Comparison of ENCODE assay signal across 12 cellular contexts in the genomic region with DNA sequence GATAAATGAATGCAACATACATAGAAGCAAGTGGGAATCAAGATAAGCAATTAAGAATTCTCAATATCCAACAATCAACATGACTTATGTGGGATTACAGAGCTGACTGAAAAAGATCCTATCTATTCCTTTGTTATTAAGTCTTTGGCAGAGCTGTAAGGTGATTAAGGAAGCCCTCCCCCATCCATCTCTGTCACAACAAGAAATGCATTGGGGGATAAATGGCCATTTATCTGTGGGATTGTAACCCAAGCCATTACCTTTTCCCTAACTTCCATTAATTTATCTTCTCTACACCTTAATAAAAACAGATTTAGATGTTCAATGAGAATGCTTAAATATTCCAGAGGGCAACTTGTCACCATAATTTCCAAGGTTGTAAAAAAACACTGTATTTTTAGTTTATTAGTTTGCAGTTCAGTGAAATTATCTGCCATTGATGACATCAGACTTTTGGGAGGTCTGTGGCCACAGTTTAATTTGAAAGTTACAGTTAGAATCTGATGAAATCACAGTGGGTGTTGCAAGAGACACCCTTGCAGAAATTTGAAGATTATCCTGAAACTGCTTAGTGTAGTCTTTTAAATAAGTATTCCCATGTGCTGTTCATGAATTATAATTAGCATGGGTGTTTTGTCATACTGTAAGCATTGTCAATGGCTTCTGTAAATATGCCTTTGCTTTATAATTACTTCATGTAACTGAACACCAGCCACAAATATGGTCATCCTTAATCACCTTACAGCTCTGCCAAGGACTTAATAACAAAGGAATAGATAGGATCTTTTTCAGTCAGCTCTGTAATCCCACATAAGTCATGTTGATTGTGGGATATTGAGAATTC. TPM values are rescaled to one million over a fixed set of nuclear protein-coding genes. Genes with fewer than 3 reads are reported as not detected.
DNase-seq lines count a peak whose midpoint lies in the region; ATAC-seq and TF ChIP-seq lines count a peak whose summit lies in the region.
"Had no signal": no experiment of that assay in that cellular context is flagged by ENCODE, and none has a peak within 500 bp of the region (broad histone marks: within the 10 kb centered on the region; RNA-seq: fewer than 3 reads in every experiment).

No MANE protein-coding gene starts in this region.

- H3K4me3 Mint-ChIP-seq in activated CD4-positive, alpha-beta memory T cell treated with anti-CD3 and anti-CD28 coated beads, Interleukin-2, amount 10 ng/mL, durations not matched to agents 7 days and 5 days, result no peak overlapping the region
- H3K4me3 Mint-ChIP-seq: naive thymus-derived CD4-positive, alpha-beta T cell had no signal

- peaks cover 29% of the 10 kb centered on the region for H3K4me1 Mint-ChIP-seq in activated CD4-positive, alpha-beta memory T cell treated with anti-CD3 and anti-CD28 coated beads, Interleukin-2, amount 10 ng/mL, durations not matched to agents 7 days and 5 days

- ATAC-seq in GM21526 (IDR thresholded peaks at IDR 0.05; ENCODE audit: low FRiP score, unreplicated experiment), result no peak
- ATAC-seq: GM12878; naive thymus-derived CD4-positive, alpha-beta T cell had no signal

- no peak overlapping the region for H3K4me3 ChIP-seq in WERI-Rb-1 (ENCODE audit: low read depth, low read length)
- H3K4me3 ChIP-seq: GM12878 had no signal

- intact Hi-C loops in cardiac septum (cut with DNase I), result no loop called here

- CTCF ChIA-PET in activated CD4-positive, alpha-beta memory T cell treated with anti-CD3 and anti-CD28 coated beads, Interleukin-2, amount 10 ng/mL, durations not matched to agents 7 days and 5 days (lab: Charles Lee), result interaction anchor here (0.7 kb wide), 1 partner anchor 121 kb away, joined by 3 read pairs; no protein-coding TSS in a partner anchor

- H3K9me3 Mint-ChIP-seq in activated CD4-positive, alpha-beta memory T cell treated with anti-CD3 and anti-CD28 coated beads, Interleukin-2, amount 10 ng/mL, durations not matched to agents 7 days and 5 days, result no peaks in the 10 kb centered on the region

- no peak overlapping the region for H3K27ac Mint-ChIP-seq in activated CD4-positive, alpha-beta memory T cell treated with anti-CD3 and anti-CD28 coated beads, Interleukin-2, amount 10 ng/mL, durations not matched to agents 7 days and 5 days
- H3K27ac Mint-ChIP-seq: naive thymus-derived CD4-positive, alpha-beta T cell had no signal

- no peak for TF ChIP-seq CTCF in WERI-Rb-1 (IDR thresholded peaks at IDR 0.05; ENCODE audit: low read depth, low read length)

- no peaks in the 10 kb centered on the region for H3K9me3 ChIP-seq in WERI-Rb-1 (ENCODE audit: severe bottlenecking)

- POLR2A ChIA-PET in activated CD4-positive, alpha-beta memory T cell treated with anti-CD3 and anti-CD28 coated beads, Interleukin-2, amount 10 ng/mL, durations not matched to agents 7 days and 5 days (lab: Charles Lee), result no interaction called here

- H3K27ac ChIP-seq in WERI-Rb-1, result peak overlapping the region; percentile 24; the same call in 1 of the 2 replicates

- no peaks in the 10 kb centered on the region for H3K36me3 ChIP-seq in WERI-Rb-1

- DNase-seq in NCI-H1092 treated with DMSO at 0.1 percent for 48 hours (lab: John Stamatoyannopoulos, UW), result peak; percentile 28
- DNase-seq in NCI-H1092 (lab: John Stamatoyannopoulos, UW), result no peak
- peak; percentile 31 to 78 for DNase-seq in NCI-H1930 (lab: John Stamatoyannopoulos, UW)
- DNase-seq in WERI-Rb-1, result peak; percentile 76
- DNase-seq in myocyte (ENCODE audit: low read depth), result peak; percentile 23
- no peak for DNase-seq in activated CD4-positive, alpha-beta memory T cell treated with anti-CD3 and anti-CD28 coated beads, Interleukin-2, amount 10 ng/mL, durations not matched to agents 7 days and 5 days
- no peak for DNase-seq in cardiac septum (ENCODE audit: low spot score)
- DNase-seq: 8988T; naive thymus-derived CD4-positive, alpha-beta T cell; NK-92 treated with Interleukin-12 subunit alpha and Interleukin-12 subunit beta, amount 100 ng/mL, for 24 hours had no signal

- no peaks in the 10 kb centered on the region for H3K36me3 Mint-ChIP-seq in activated CD4-positive, alpha-beta memory T cell treated with anti-CD3 and anti-CD28 coated beads, Interleukin-2, amount 10 ng/mL, durations not matched to agents 7 days and 5 days (ENCODE audit: low read depth)
- H3K36me3 Mint-ChIP-seq: naive thymus-derived CD4-positive, alpha-beta T cell had no signal

- H3K27me3 Mint-ChIP-seq in activated CD4-positive, alpha-beta memory T cell treated with anti-CD3 and anti-CD28 coated beads, Interleukin-2, amount 10 ng/mL, durations not matched to agents 7 days and 5 days, result no peaks in the 10 kb centered on the region
- H3K27me3 Mint-ChIP-seq: naive thymus-derived CD4-positive, alpha-beta T cell had no signal

- no peaks in the 10 kb centered on the region for H3K27me3 ChIP-seq in WERI-Rb-1 (ENCODE audit: insufficient read depth, low read depth, severe bottlenecking)

RNA-seq across cellular contexts. Expression of a gene that starts 49.4 kb away (rescaled TPM):
- total RNA-seq in myocyte (165 and 196 TPM in 2 replicates), cardiac septum (65.3 TPM)
- 110 TPM for polyA plus RNA-seq in myocyte (2012)
- 100 to 1,000 TPM; 201 to 208 TPM for total RNA-seq in activated CD4-positive, alpha-beta memory T cell treated with anti-CD3 and anti-CD28 coated beads, Interleukin-2, amount 10 ng/mL, durations not matched to agents 7 days and 5 days

Comparison
In these comparisons a context has a peak if more than half of its experiments do, and no peak if none do; other contexts are left out.
1. DNase-seq: peak in NCI-H1092 treated with DMSO at 0.1 percent for 48 hours (single experiment), NCI-H1930 (2 of 2), WERI-Rb-1 (single experiment) and myocyte (single experiment); none in NCI-H1092 (single experiment), activated CD4-positive, alpha-beta memory T cell treated with anti-CD3 and anti-CD28 coated beads, Interleukin-2, amount 10 ng/mL, durations not matched to agents 7 days and 5 days (single experiment) and cardiac septum (single experiment).